ENCODE assay signal across 11 cellular contexts in genomic region chr19:46728208-46728607, GRCh38. TPM values are rescaled to one million over a fixed set of nuclear protein-coding genes. Genes with fewer than 3 reads are reported as not detected.
DNase-seq lines count a peak whose midpoint lies in the region; ATAC-seq and TF ChIP-seq lines count a peak whose summit lies in the region.
"Had no signal": no experiment of that assay in that cellular context is flagged by ENCODE, and none has a peak within 500 bp of the region (broad histone marks: within the 10 kb centered on the region; RNA-seq: fewer than 3 reads in every experiment).

No MANE protein-coding gene starts in this region.

- H3K4me3 ChIP-seq in IMR-90 (ENCODE audit: insufficient read depth, low read depth, low read length) (no peak overlapping the region), endodermal cell (ENCODE audit: low read length) (no peak overlapping the region), liver (ENCODE audit: low read depth in 1 of 3, low read length in 3 of 3) (no peak overlapping the region)

- H4K20me1 ChIP-seq in IMR-90 (ENCODE audit: insufficient read depth, low read length): peaks cover 65% of the 10 kb centered on the region

- peaks cover 66% of the 10 kb centered on the region for H3K36me3 Mint-ChIP-seq in endodermal cell (ENCODE audit: low read depth)
- peaks cover 77% of the 10 kb centered on the region for H3K36me3 Mint-ChIP-seq in stimulated activated memory B cell treated with anti-CD40 and anti-IgM and Interleukin-4, amounts not matched to agents 10 μg/mL and 1 μg/mL and 100 μg/mL, for 72 hours

- TF ChIP-seq CTCF in IMR-90 (conservative IDR thresholded peaks at IDR 0.05; ENCODE audit: low read depth, low read length): no peak
- no peak for TF ChIP-seq CTCF in endodermal cell (conservative IDR thresholded peaks at IDR 0.05)
- TF ChIP-seq CTCF in liver (IDR thresholded peaks at IDR 0.05; ENCODE audit: low read depth, low read length, missing input control): no peak

- peak overlapping the region; percentile 43 for H2AK9ac ChIP-seq in IMR-90 (replicated peaks; ENCODE audit: low read depth, low read length, poor library complexity)

- no peak overlapping the region for H3K27ac ChIP-seq in IMR-90 (ENCODE audit: insufficient read depth, low read length)
- H3K27ac ChIP-seq in endodermal cell (ENCODE audit: low read depth, low read length): no peak overlapping the region
- H3K27ac ChIP-seq in liver (ENCODE audit: low read depth in 1 of 2, low read length in 2 of 2): peak overlapping the region; percentile 6 to 33
- H3K27ac ChIP-seq: WERI-Rb-1 had no signal

- H3K36me3 ChIP-seq in IMR-90 (ENCODE audit: control insufficient read depth, insufficient read depth, low read length) (peaks cover 83% of the 10 kb centered on the region), endodermal cell (ENCODE audit: control insufficient read depth, insufficient read depth, low read length) (peaks cover 76% of the 10 kb centered on the region), liver (ENCODE audit: control insufficient read depth in 4 of 4, insufficient read depth in 3 of 4, low read depth in 1 of 4, low read length in 3 of 4) (peaks cover 19 to 78% (median 36%) of the 10 kb centered on the region in 4 donors)

- H3K4ac ChIP-seq in IMR-90 (ENCODE audit: low read depth, low read length): no peak overlapping the region

- intact Hi-C loops in IMR-90 (cut with micrococcal nuclease): no loop called here

- no peaks in the 10 kb centered on the region for H3K27me3 ChIP-seq in IMR-90 (ENCODE audit: control insufficient read depth, insufficient read depth, low read length)
- H3K27me3 ChIP-seq in endodermal cell (ENCODE audit: control insufficient read depth, insufficient read depth, low read length, poor library complexity, severe bottlenecking): no peaks in the 10 kb centered on the region
- H3K27me3 ChIP-seq in liver (ENCODE audit: control insufficient read depth in 4 of 4, insufficient read depth in 4 of 4, low read length in 3 of 4): no peaks in the 10 kb centered on the region

- ATAC-seq in IMR-90 (ENCODE audit: low read depth) (no peak), HG03520 (IDR thresholded peaks at IDR 0.05; ENCODE audit: unreplicated experiment) (no peak), HG02763 (IDR thresholded peaks at IDR 0.05; ENCODE audit: unreplicated experiment) (no peak)
- ATAC-seq in stimulated activated memory B cell treated with anti-CD40 and anti-IgM and Interleukin-4, amounts not matched to agents 10 μg/mL and 1 μg/mL and 100 μg/mL, for 72 hours: no peak

- H3K9ac ChIP-seq in IMR-90 (ENCODE audit: low read depth, low read length): no peak overlapping the region
- no peak overlapping the region for H3K9ac ChIP-seq in endodermal cell (ENCODE audit: extremely low read depth, low read length, poor library complexity, severe bottlenecking)
- H3K9ac ChIP-seq in liver (ENCODE audit: low read depth in 1 of 2, low read length in 2 of 2): no peak overlapping the region

- no peak overlapping the region for H2BK15ac ChIP-seq in IMR-90 (ENCODE audit: low read depth, low read length)

- no peak overlapping the region for H3K4me2 ChIP-seq in IMR-90 (ENCODE audit: low read depth, low read length)

- H3K14ac ChIP-seq in IMR-90 (replicated peaks; ENCODE audit: low read depth, low read length): no peak overlapping the region

- no peaks in the 10 kb centered on the region for H3K9me3 Mint-ChIP-seq in endodermal cell
- H3K9me3 Mint-ChIP-seq in stimulated activated memory B cell treated with anti-CD40 and anti-IgM and Interleukin-4, amounts not matched to agents 10 μg/mL and 1 μg/mL and 100 μg/mL, for 72 hours: no peaks in the 10 kb centered on the region

- peak overlapping the region; percentile 48 for H3K27ac Mint-ChIP-seq in endodermal cell
- H3K27ac Mint-ChIP-seq in stimulated activated memory B cell treated with anti-CD40 and anti-IgM and Interleukin-4, amounts not matched to agents 10 μg/mL and 1 μg/mL and 100 μg/mL, for 72 hours: peak overlapping the region; percentile 17

- TF ChIP-seq RAD21 in IMR-90 (IDR thresholded peaks at IDR 0.05; ENCODE audit: low read length) (no peak), liver (IDR thresholded peaks at IDR 0.05) (no peak)

- dilution Hi-C loops in IMR-90 (cut with HindIII; ENCODE audit: low sequenced_read_pairs, unreplicated experiment): no loop called here

- no peak overlapping the region for H4K8ac ChIP-seq in IMR-90 (ENCODE audit: low read depth in 2 of 2, low read length in 2 of 2)

- peaks cover 32 to 79% of the 10 kb centered on the region in 2 experiments for H3K79me1 ChIP-seq in IMR-90 (ENCODE audit: low read depth in 1 of 2, low read length in 2 of 2)

- no TSS peak for BruUV-seq in IMR-90 (replicated peaks; lab: Mats Ljungman, UMichigan)

- 82% methylated on average over 6 of the region's 14 CpGs; no CpG with 5 or more reads in 1 of the 2 experiments for WGBS in IMR-90 (ENCODE audit: extremely low coverage in 2 of 2, insufficient read length in 1 of 2), 2 experiments
- 88 to 95% methylated on average over 6 to 14 of the region's 14 CpGs for WGBS in endodermal cell (ENCODE audit: insufficient coverage in 1 of 2, insufficient read length in 1 of 2), 2 experiments
- WGBS in liver: 73% methylated on average over 14 of the region's 14 CpGs

- no peak overlapping the region for H2BK5ac ChIP-seq in IMR-90 (ENCODE audit: low read depth, low read length, poor library complexity, severe bottlenecking)

- H3K56ac ChIP-seq in IMR-90 (ENCODE audit: extremely low read depth, insufficient read depth, low read length): no peak overlapping the region

- H2AFZ ChIP-seq in IMR-90 (replicated peaks; ENCODE audit: low read length, poor library complexity): no peak overlapping the region

- no peak overlapping the region for H3K4me3 Mint-ChIP-seq in endodermal cell
- no peak overlapping the region for H3K4me3 Mint-ChIP-seq in stimulated activated memory B cell treated with anti-CD40 and anti-IgM and Interleukin-4, amounts not matched to agents 10 μg/mL and 1 μg/mL and 100 μg/mL, for 72 hours

- no peak overlapping the region for H2AK5ac ChIP-seq in IMR-90 (ENCODE audit: low read depth, low read length)

- H3K9me1 ChIP-seq in IMR-90 (ENCODE audit: insufficient read depth, low read length): peaks cover 17% of the 10 kb centered on the region; the same call in 1 of the 2 replicates

- H2BK20ac ChIP-seq in IMR-90 (ENCODE audit: low read depth, low read length): no peak overlapping the region

- H2BK120ac ChIP-seq in IMR-90 (ENCODE audit: low read depth, low read length): no peak overlapping the region

- CTCF ChIA-PET in IMR-90 (lab: Yijun Ruan, JAX): interaction anchor here (1.8 kb wide), 1 partner anchor 13 kb away, joined by 8 read pairs; no protein-coding TSS in a partner anchor

- no peak overlapping the region for H3K18ac ChIP-seq in IMR-90 (ENCODE audit: low read depth, low read length)

- H3K27me3 Mint-ChIP-seq in endodermal cell (ENCODE audit: insufficient read depth): no peaks in the 10 kb centered on the region
- H3K27me3 Mint-ChIP-seq in stimulated activated memory B cell treated with anti-CD40 and anti-IgM and Interleukin-4, amounts not matched to agents 10 μg/mL and 1 μg/mL and 100 μg/mL, for 72 hours: no peaks in the 10 kb centered on the region

- DNase-seq in IMR-90 (no peak), endodermal cell (no peak), 8988T (no peak), putamen (ENCODE audit: low spot score) (no peak)
- DNase-seq: NCI-H2029, NCI-H524 treated with DMSO at 0.1 percent for 48 hours had no signal

- H4K91ac ChIP-seq in IMR-90 (ENCODE audit: insufficient read depth, low read depth, low read length): no peak overlapping the region

- H3K4me1 ChIP-seq in IMR-90 (ENCODE audit: control insufficient read depth, insufficient read depth, low read length): peaks cover 14% of the 10 kb centered on the region
- H3K4me1 ChIP-seq in endodermal cell (ENCODE audit: control insufficient read depth, insufficient read depth, low read length): no peaks in the 10 kb centered on the region
- peaks cover 0 to 20% (median 9%) of the 10 kb centered on the region in 4 donors for H3K4me1 ChIP-seq in liver (ENCODE audit: control insufficient read depth in 4 of 4, insufficient read depth in 4 of 4, low read length in 3 of 4)

- H3K9me3 ChIP-seq in IMR-90 (ENCODE audit: control insufficient read depth, insufficient read depth, low read length) (no peaks in the 10 kb centered on the region), endodermal cell (ENCODE audit: control insufficient read depth, low read length) (no peaks in the 10 kb centered on the region), liver (ENCODE audit: control insufficient read depth in 4 of 4, low read length in 3 of 4) (no peaks in the 10 kb centered on the region)

- in situ Hi-C loops in IMR-90 (cut with MboI; ENCODE audit: low sequenced_read_pairs): no loop called here

- H4K5ac ChIP-seq in IMR-90 (ENCODE audit: low read depth, low read length): no peak overlapping the region

- no peaks in the 10 kb centered on the region for H3K4me1 Mint-ChIP-seq in endodermal cell
- H3K4me1 Mint-ChIP-seq in stimulated activated memory B cell treated with anti-CD40 and anti-IgM and Interleukin-4, amounts not matched to agents 10 μg/mL and 1 μg/mL and 100 μg/mL, for 72 hours: peaks cover 48% of the 10 kb centered on the region

- H3K23ac ChIP-seq in IMR-90 (ENCODE audit: low read depth, low read length): no peak overlapping the region

- no peak for TF ChIP-seq POLR2A in IMR-90 (IDR thresholded peaks at IDR 0.05; ENCODE audit: low read depth, low read length)

- POLR2A ChIA-PET in IMR-90 (lab: Charles Lee; ENCODE audit: unreplicated experiment): no interaction called here

RNA-seq across cellular contexts. Expression of gene PRKD2, which starts 11.3 kb away (rescaled TPM):
- total RNA-seq in IMR-90 (2012; rRNA removed) (9.9 and 10.0 TPM in 2 replicates), endodermal cell (10 to 100 TPM; 80.5 to 90.8 TPM), liver (10 to 100 TPM in 1 of 2 donors, 1 to 10 TPM in 1; 8.5 to 14.4 TPM)
- polyA plus RNA-seq in IMR-90 (2012; rRNA removed) (18.8 and 19.6 TPM in 2 replicates), liver (10 to 100 TPM in 1 of 2 donors, 1 to 10 TPM in 1; 7.3 to 10.0 TPM)
- polyA plus RNA-seq in IMR-90 (2012; cell fraction: cytosol; rRNA removed): 8.8 and 25.6 TPM in 2 replicates
- polyA plus RNA-seq in IMR-90 (2012; cell fraction: nucleus; rRNA removed; ENCODE audit: low replicate concordance): 44.4 and 97.9 TPM in 2 replicates
- polyA plus RNA-seq in endodermal cell (2013, experiment 1 of 2): 29.2 TPM
- 30.6 TPM for polyA plus RNA-seq in endodermal cell (2013, experiment 2 of 2)

RNA-seq across cellular contexts. Expression of gene FKRP, which starts 17.6 kb away (rescaled TPM):
- total RNA-seq in IMR-90 (2012; rRNA removed): 5.8 and 6.1 TPM in 2 replicates
- 25.3 and 28.5 TPM in 2 replicates for polyA plus RNA-seq in IMR-90 (2012; rRNA removed)
- polyA plus RNA-seq in IMR-90 (2012; cell fraction: cytosol; rRNA removed): 22.3 and 36.1 TPM in 2 replicates
- polyA plus RNA-seq in IMR-90 (2012; cell fraction: nucleus; rRNA removed; ENCODE audit: low replicate concordance): 50.3 and 64.5 TPM in 2 replicates
- 10 to 100 TPM; 19.8 to 33.7 TPM for total RNA-seq in endodermal cell
- 28.9 TPM for polyA plus RNA-seq in endodermal cell (2013, experiment 1 of 2)
- 25.7 TPM for polyA plus RNA-seq in endodermal cell (2013, experiment 2 of 2)
- total RNA-seq in liver: 10 to 100 TPM in 1 of 2 donors, 1 to 10 TPM in 1; 7.5 to 11.1 TPM
- polyA plus RNA-seq in liver: 1 to 10 TPM; 2.5 to 8.8 TPM

RNA-seq across cellular contexts. Expression of gene STRN4, which starts 18.0 kb away (rescaled TPM):
- total RNA-seq in IMR-90 (2012; rRNA removed) (36.7 and 37.8 TPM in 2 replicates), endodermal cell (100 to 1,000 TPM; 142 to 155 TPM), liver (10 to 100 TPM; 29.4 to 29.9 TPM)
- polyA plus RNA-seq in IMR-90 (2012; rRNA removed) (112 and 127 TPM in 2 replicates), liver (10 to 100 TPM in 1 of 2 donors, 1 to 10 TPM in 1; 9.5 to 20.2 TPM)
- polyA plus RNA-seq in IMR-90 (2012; cell fraction: cytosol; rRNA removed): 111 and 127 TPM in 2 replicates
- polyA plus RNA-seq in IMR-90 (2012; cell fraction: nucleus; rRNA removed; ENCODE audit: low replicate concordance): 158 and 365 TPM in 2 replicates
- 94.4 TPM for polyA plus RNA-seq in endodermal cell (2013, experiment 1 of 2)
- polyA plus RNA-seq in endodermal cell (2013, experiment 2 of 2): 83.3 TPM

Comparison
In these comparisons a context has a peak if more than half of its experiments do, and no peak if none do; other contexts are left out.
1. H3K27ac ChIP-seq: peak in liver (2 of 2); none in IMR-90 (single experiment) and endodermal cell (single experiment).